Comparison of ENCODE assay signal across 16 cellular contexts in genomic region chr19:36719687-36720556, GRCh38. TPM values are rescaled to one million over a fixed set of nuclear protein-coding genes. Genes with fewer than 3 reads are reported as not detected.
DNase-seq lines count a peak whose midpoint lies in the region; FAIRE-seq and TF ChIP-seq lines count a peak whose summit lies in the region.
"Had no signal": no experiment of that assay in that cellular context is flagged by ENCODE, and none has a peak within 500 bp of the region (broad histone marks: within the 10 kb centered on the region; RNA-seq: fewer than 3 reads in every experiment).

No MANE protein-coding gene starts in this region.

- H3K27ac ChIP-seq in endothelial cell of umbilical vein (ENCODE audit: insufficient read depth, low read depth, low read length) (no peak overlapping the region), rectal smooth muscle tissue (ENCODE audit: low read depth, low read length) (no peak overlapping the region)
- H3K27ac ChIP-seq: heart right ventricle, left ventricle myocardium inferior had no signal

- DNase-seq in NCI-H748 (lab: John Stamatoyannopoulos, UW; ENCODE audit: unreplicated experiment) (peak; percentile 26), NCI-H748 treated with DMSO at 0.1 percent for 48 hours (lab: John Stamatoyannopoulos, UW) (no peak), NB4 (ENCODE audit: low read depth) (peak; percentile 6), endothelial cell of umbilical vein (ENCODE audit: low read depth, low spot score) (peak; percentile 14), HT-29 (ENCODE audit: low spot score) (no peak)
- no peak for DNase-seq in activated CD4-positive, alpha-beta T cell treated with anti-CD3 and anti-CD28 coated beads for 1 hour
- no peak for DNase-seq in activated CD8-positive, alpha-beta memory T cell treated with anti-CD3 and anti-CD28 coated beads, Interleukin-2, amount 50 U/mL, for 4 hours
- DNase-seq: activated CD8-positive, alpha-beta memory T cell treated with anti-CD3 and anti-CD28 coated beads for 24 hours; activated naive CD4-positive, alpha-beta T cell treated with anti-CD3 and anti-CD28 coated beads, Interleukin-2, amount 10 ng/mL, durations not matched to agents 7 days and 5 days; H7; heart right ventricle; left ventricle myocardium inferior; NCI-H1436; NCI-H524; stimulated activated CD8-positive, alpha-beta memory T cell treated with anti-CD3 and anti-CD28 coated beads, Interleukin-4, amount 100 ng/mL, for 48 hours had no signal

- H2AFZ ChIP-seq in endothelial cell of umbilical vein (ENCODE audit: low read depth, low read length), result no peak overlapping the region

- BruUV-seq in endothelial cell of umbilical vein (replicated peaks; lab: Mats Ljungman, UMichigan), result no TSS peak

- intact Hi-C loops in endothelial cell of umbilical vein (cut with micrococcal nuclease), result no loop called here

- POLR2A ChIA-PET in endothelial cell of umbilical vein (lab: Charles Lee), result no interaction called here

- H3K79me2 ChIP-seq in endothelial cell of umbilical vein (ENCODE audit: control insufficient read depth, insufficient read depth, low read length), result no peaks in the 10 kb centered on the region

- CTCF ChIA-PET in endothelial cell of umbilical vein (lab: Charles Lee), result no interaction called here

- H3K9me1 ChIP-seq in endothelial cell of umbilical vein (replicated peaks; ENCODE audit: control insufficient read depth, extremely low read depth, insufficient read depth, low read length), result no peaks in the 10 kb centered on the region

- H3K9me3 ChIP-seq in endothelial cell of umbilical vein (replicated peaks; ENCODE audit: control insufficient read depth, insufficient read depth, low read length), result peaks cover 26% of the 10 kb centered on the region

- TF ChIP-seq POLR2A in NB4 (IDR thresholded peaks at IDR 0.05; ENCODE audit: extremely low read depth, insufficient read length) (no peak), endothelial cell of umbilical vein (IDR thresholded peaks at IDR 0.05; ENCODE audit: low read depth, low read length) (no peak)

- H3K4me1 ChIP-seq in endothelial cell of umbilical vein (ENCODE audit: control insufficient read depth, extremely low read depth, insufficient read depth, low read length), result no peaks in the 10 kb centered on the region
- no peaks in the 10 kb centered on the region for H3K4me1 ChIP-seq in rectal smooth muscle tissue (ENCODE audit: control insufficient read depth, insufficient read depth, low read length)
- H3K4me1 ChIP-seq: heart right ventricle, left ventricle myocardium inferior had no signal

- H4K20me1 ChIP-seq in endothelial cell of umbilical vein (replicated peaks; ENCODE audit: control insufficient read depth, extremely low read depth, insufficient read depth, low read length), result no peaks in the 10 kb centered on the region

- H3K4me3 ChIP-seq in NB4 (ENCODE audit: low read depth, low read length), result no peak overlapping the region
- H3K4me3 ChIP-seq in endothelial cell of umbilical vein (replicated peaks in 1 of 3; ENCODE audit: insufficient read depth in 1 of 3, low read depth in 1 of 3, low read length in 3 of 3), result no peak overlapping the region
- H3K4me3 ChIP-seq in rectal smooth muscle tissue (ENCODE audit: low read length), result peak overlapping the region; percentile 15
- H3K4me3 ChIP-seq: heart right ventricle, left ventricle myocardium inferior had no signal

- H3K9ac ChIP-seq in endothelial cell of umbilical vein (replicated peaks; ENCODE audit: extremely low read depth, insufficient read depth, low read length) (no peak overlapping the region), rectal smooth muscle tissue (ENCODE audit: low read length) (no peak overlapping the region)

- no peak overlapping the region for H3K4me2 ChIP-seq in endothelial cell of umbilical vein (ENCODE audit: insufficient read depth, low read length)

- dilution Hi-C loops in endothelial cell of umbilical vein (cut with MboI; ENCODE audit: extremely low pct_ligation_motif_present, low sequenced_read_pairs), result no loop called here

- peaks cover 9 to 21% of the 10 kb centered on the region in 2 experiments for H3K36me3 ChIP-seq in endothelial cell of umbilical vein (ENCODE audit: control insufficient read depth in 2 of 2, extremely low read depth in 1 of 2, insufficient read depth in 2 of 2, low read length in 2 of 2)
- peaks cover 35% of the 10 kb centered on the region for H3K36me3 ChIP-seq in rectal smooth muscle tissue (ENCODE audit: control insufficient read depth, insufficient read depth, low read length)

- no peak for FAIRE-seq in endothelial cell of umbilical vein (lab: Jason Lieb, UNC)

- no peaks in the 10 kb centered on the region for H3K27me3 ChIP-seq in endothelial cell of umbilical vein (ENCODE audit: control insufficient read depth in 2 of 2, insufficient read depth in 2 of 2, low read length in 2 of 2)
- no peaks in the 10 kb centered on the region for H3K27me3 ChIP-seq in rectal smooth muscle tissue (ENCODE audit: control insufficient read depth, insufficient read depth, low read length)
- H3K27me3 ChIP-seq: heart right ventricle had no signal

- TF ChIP-seq CTCF in NB4 (IDR thresholded peaks at IDR 0.05; ENCODE audit: low read depth, low read length) (no peak), endothelial cell of umbilical vein (IDR thresholded peaks at IDR 0.05; ENCODE audit: extremely low read depth in 1 of 2, insufficient read depth in 1 of 2, low read depth in 1 of 2, low read length in 2 of 2) (no peak)

TF ChIP-seq in endothelial cell of umbilical vein, 7 proteins besides CTCF, POLR2A, EP300 and RAD21:
- TF ChIP-seq GATA2 (IDR thresholded peaks at IDR 0.05; ENCODE audit: insufficient read depth, insufficient read length, low read depth, low read length), result no peak
- no peak for TF ChIP-seq POLR2AphosphoS5 (IDR thresholded peaks at IDR 0.05; ENCODE audit: insufficient read depth, low read depth, low read length)
- no peak for TF ChIP-seq EZH2 (IDR thresholded peaks at IDR 0.05; ENCODE audit: borderline replicate concordance, low read depth, low read length, severe bottlenecking)
- TF ChIP-seq MAX (IDR thresholded peaks at IDR 0.05; ENCODE audit: insufficient read depth, insufficient read length), result no peak

RNA-seq across cellular contexts. Expression of gene ZNF567, which starts 32.5 kb away (rescaled TPM):
- total RNA-seq in endothelial cell of umbilical vein, result 4.4 and 5.9 TPM in 2 replicates
- polyA plus RNA-seq in endothelial cell of umbilical vein, result 2.6 and 3.4 TPM in 2 replicates
- 2.5 and 3.6 TPM in 2 replicates for polyA plus RNA-seq in endothelial cell of umbilical vein (2011; cell fraction: cytosol; rRNA removed)
- polyA plus RNA-seq in endothelial cell of umbilical vein (2011; cell fraction: nucleus; rRNA removed), result 11.2 and 13.6 TPM in 2 replicates
- polyA plus RNA-seq in endothelial cell of umbilical vein (2012), result 4.8 and 5.2 TPM in 2 replicates
- polyA minus RNA-seq in endothelial cell of umbilical vein, result 6.3 and 6.6 TPM in 2 replicates
- polyA minus RNA-seq in endothelial cell of umbilical vein (2011; cell fraction: cytosol; rRNA and poly(A)+ RNA removed), result 3.0 TPM
- 5.2 and 6.6 TPM in 2 replicates for polyA minus RNA-seq in endothelial cell of umbilical vein (2011; cell fraction: nucleus; rRNA and poly(A)+ RNA removed)
- total RNA-seq in HT-29 (2014; rRNA removed; shearing (Covaris generic)), result 0.41 and 0.86 TPM in 2 replicates

RNA-seq across cellular contexts. Expression of gene ZNF850, which starts 52.7 kb away (rescaled TPM):
- 3.6 and 4.5 TPM in 2 replicates for total RNA-seq in endothelial cell of umbilical vein
- polyA plus RNA-seq in endothelial cell of umbilical vein, result 0.84 and 0.98 TPM in 2 replicates
- 1.0 and 1.4 TPM in 2 replicates for polyA plus RNA-seq in endothelial cell of umbilical vein (2011; cell fraction: cytosol; rRNA removed)
- polyA plus RNA-seq in endothelial cell of umbilical vein (2011; cell fraction: nucleus; rRNA removed), result 2.0 and 3.1 TPM in 2 replicates
- polyA plus RNA-seq in endothelial cell of umbilical vein (2012), result 0.82 and 0.92 TPM in 2 replicates
- 4.6 and 5.8 TPM in 2 replicates for polyA minus RNA-seq in endothelial cell of umbilical vein
- polyA minus RNA-seq in endothelial cell of umbilical vein (2011; cell fraction: cytosol; rRNA and poly(A)+ RNA removed), result not detected
- polyA minus RNA-seq in endothelial cell of umbilical vein (2011; cell fraction: nucleus; rRNA and poly(A)+ RNA removed), result 3.7 and 3.9 TPM in 2 replicates
- total RNA-seq in HT-29 (2014; rRNA removed; shearing (Covaris generic)), result 0.34 and 0.69 TPM in 2 replicates

RNA-seq across cellular contexts. Expression of gene ZNF461, which starts 53.3 kb away (rescaled TPM):
- total RNA-seq in endothelial cell of umbilical vein, result 6.8 and 7.0 TPM in 2 replicates
- 1.1 and 2.4 TPM in 2 replicates for polyA plus RNA-seq in endothelial cell of umbilical vein
- 2.1 and 2.6 TPM in 2 replicates for polyA plus RNA-seq in endothelial cell of umbilical vein (2011; cell fraction: cytosol; rRNA removed)
- 11.5 and 14.0 TPM in 2 replicates for polyA plus RNA-seq in endothelial cell of umbilical vein (2011; cell fraction: nucleus; rRNA removed)
- polyA plus RNA-seq in endothelial cell of umbilical vein (2012), result 3.3 and 4.0 TPM in 2 replicates
- polyA minus RNA-seq in endothelial cell of umbilical vein, result 4.7 and 4.8 TPM in 2 replicates
- not detected for polyA minus RNA-seq in endothelial cell of umbilical vein (2011; cell fraction: cytosol; rRNA and poly(A)+ RNA removed)
- 8.5 and 8.7 TPM in 2 replicates for polyA minus RNA-seq in endothelial cell of umbilical vein (2011; cell fraction: nucleus; rRNA and poly(A)+ RNA removed)
- not detected in 2 replicates for total RNA-seq in HT-29 (2014; rRNA removed; shearing (Covaris generic))

Comparison
In these comparisons a context has a peak if more than half of its experiments do, and no peak if none do; other contexts are left out.
1. DNase-seq: peak in NCI-H748 (single experiment), NB4 (single experiment) and endothelial cell of umbilical vein (single experiment); none in NCI-H748 treated with DMSO at 0.1 percent for 48 hours (single experiment), activated CD4-positive, alpha-beta T cell treated with anti-CD3 and anti-CD28 coated beads for 1 hour (single experiment), HT-29 (single experiment) and activated CD8-positive, alpha-beta memory T cell treated with anti-CD3 and anti-CD28 coated beads, Interleukin-2, amount 50 U/mL, for 4 hours (single experiment).